Comparison of ENCODE assay signal across 9 cellular contexts in the genomic region with DNA sequence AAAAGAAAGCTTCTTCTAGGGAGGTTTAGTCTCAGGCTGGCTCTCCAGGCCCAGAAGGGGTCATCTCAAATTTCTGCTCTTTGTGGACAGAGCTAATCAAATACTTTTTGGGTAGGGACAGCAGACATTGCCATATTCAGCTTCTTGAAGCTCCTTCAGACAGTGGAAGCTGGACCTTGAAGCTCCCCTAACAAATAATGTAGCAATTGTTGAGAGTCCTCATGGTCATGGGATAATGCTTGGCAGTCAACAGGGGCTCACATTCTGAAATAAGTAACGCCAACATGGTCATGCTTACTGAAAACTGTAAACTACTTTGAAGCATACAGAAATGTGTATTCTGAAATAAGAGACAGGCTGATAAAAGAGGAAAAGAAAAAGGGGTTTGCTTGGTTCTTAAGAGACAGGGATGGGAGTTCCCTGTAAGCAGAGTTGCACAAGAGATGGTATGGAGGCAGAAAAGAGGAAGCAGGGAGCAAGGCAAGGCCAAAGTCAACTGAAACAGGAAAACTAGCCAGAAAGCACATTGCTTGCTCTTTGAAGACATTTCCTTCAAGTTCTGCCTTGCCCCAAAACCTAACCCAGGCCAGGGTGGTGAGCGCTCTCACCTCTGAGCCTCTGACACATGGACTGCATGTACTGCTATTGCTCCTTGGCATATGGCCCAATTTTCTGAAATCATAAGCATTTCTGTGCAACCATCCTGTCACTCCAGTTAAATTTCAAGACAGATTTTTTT. TPM values are rescaled to one million over a fixed set of nuclear protein-coding genes. Genes with fewer than 3 reads are reported as not detected.
A peak's percentile ranks its signal among the peaks of the same experiment; 100 is the strongest.
DNase-seq lines count a peak whose midpoint lies in the region; ATAC-seq and TF ChIP-seq lines count a peak whose summit lies in the region.
"Had no signal": no experiment of that assay in that cellular context is flagged by ENCODE, and none has a peak within 500 bp of the region (broad histone marks: within the 10 kb centered on the region; RNA-seq: fewer than 3 reads in every experiment).

No MANE protein-coding gene starts in this region.

- no peaks in the 10 kb centered on the region for H3K27me3 ChIP-seq in breast epithelium
- no peaks in the 10 kb centered on the region for H3K27me3 ChIP-seq in heart left ventricle
- H3K27me3 ChIP-seq in upper lobe of right lung = no peaks in the 10 kb centered on the region

- no peaks in the 10 kb centered on the region for H3K9me3 Mint-ChIP-seq in MCF 10A (ENCODE audit: unreplicated experiment)
- no peaks in the 10 kb centered on the region for H3K9me3 Mint-ChIP-seq in activated CD4-positive, alpha-beta memory T cell treated with anti-CD3 and anti-CD28 coated beads for 36 hours

- H3K4me3 Mint-ChIP-seq in MCF 10A (ENCODE audit: unreplicated experiment) = no peak overlapping the region
- no peak overlapping the region for H3K4me3 Mint-ChIP-seq in activated CD4-positive, alpha-beta memory T cell treated with anti-CD3 and anti-CD28 coated beads for 36 hours

- intact Hi-C loops in MCF 10A (cut with micrococcal nuclease) (no loop called here), breast epithelium (cut with DNase I; ENCODE audit: low total_unique reads) (no loop called here), heart left ventricle (cut with DNase I) (no loop called here), upper lobe of right lung (cut with DNase I) (no loop called here)
- intact Hi-C loops in activated CD4-positive, alpha-beta memory T cell treated with anti-CD3 and anti-CD28 coated beads for 36 hours (cut with micrococcal nuclease) = no loop called here

- no peak for TF ChIP-seq POLR2A in breast epithelium (IDR thresholded peaks at IDR 0.05)
- no peak for TF ChIP-seq POLR2A in heart left ventricle (IDR thresholded peaks at IDR 0.05)

- WGBS in heart left ventricle, 4 donors = 75 to 87% (median 82%) methylated on average over 2 of the region's 2 CpGs

- no peaks in the 10 kb centered on the region for H3K4me1 ChIP-seq in breast epithelium
- peaks cover 0 to 65% (median 26%) of the 10 kb centered on the region in 12 donors for H3K4me1 ChIP-seq in heart left ventricle
- peaks cover 61% of the 10 kb centered on the region for H3K4me1 ChIP-seq in upper lobe of right lung

- H3K36me3 Mint-ChIP-seq in MCF 10A (ENCODE audit: insufficient read depth, unreplicated experiment) = no peaks in the 10 kb centered on the region
- H3K36me3 Mint-ChIP-seq in activated CD4-positive, alpha-beta memory T cell treated with anti-CD3 and anti-CD28 coated beads for 36 hours = peaks cover 42% of the 10 kb centered on the region

- H3K4me3 ChIP-seq in breast epithelium (no peak overlapping the region), heart left ventricle (no peak overlapping the region), upper lobe of right lung (no peak overlapping the region)

- H3K4me1 Mint-ChIP-seq in MCF 10A (ENCODE audit: insufficient read depth, unreplicated experiment) = peaks cover 17% of the 10 kb centered on the region
- H3K4me1 Mint-ChIP-seq in activated CD4-positive, alpha-beta memory T cell treated with anti-CD3 and anti-CD28 coated beads for 36 hours (ENCODE audit: low read depth) = peaks cover 50% of the 10 kb centered on the region

- H3K27ac ChIP-seq in breast epithelium = peak overlapping the region in 1 of 2 donors; percentile 55
- H3K27ac ChIP-seq in heart left ventricle = peak overlapping the region in 11 of 12 donors; percentile 30 to 93 (median 54)
- H3K27ac ChIP-seq in upper lobe of right lung = peak overlapping the region; percentile 70

- H3K27me3 Mint-ChIP-seq in MCF 10A (ENCODE audit: insufficient read depth, unreplicated experiment) = no peaks in the 10 kb centered on the region
- no peaks in the 10 kb centered on the region for H3K27me3 Mint-ChIP-seq in activated CD4-positive, alpha-beta memory T cell treated with anti-CD3 and anti-CD28 coated beads for 36 hours

- ATAC-seq in heart left ventricle (peak; percentile 48 to 83 (median 73)), upper lobe of right lung (peak; percentile 87)

- POLR2A ChIA-PET in MCF 10A (lab: Yijun Ruan, JAX) = interaction anchor here (1.4 to 9.5 kb wide), 4 partner anchors 12 to 53 kb away, joined by 3 to 87 read pairs (median 8); a partner anchor contains a TSS
- POLR2A ChIA-PET in activated CD4-positive, alpha-beta memory T cell treated with anti-CD3 and anti-CD28 coated beads for 36 hours (lab: Charles Lee) = interaction anchor here (0.6 to 0.8 kb wide), 2 partner anchors 20 to 105 kb away, joined by 3 read pairs; no protein-coding TSS in a partner anchor

- DNase-seq in MCF 10A (ENCODE audit: unreplicated experiment) (peak; percentile 62), breast epithelium (ENCODE audit: low spot score in 2 of 2) (no peak), SIG-M5 treated with dmso at 0.1 percent for 504 hours (lab: John Stamatoyannopoulos, UW; ENCODE audit: unreplicated experiment) (peak; percentile 98), heart left ventricle (peak in 1 of 5 donors; percentile 43), upper lobe of right lung (no peak), NK-92 (lab: John Stamatoyannopoulos, UW; ENCODE audit: unreplicated experiment) (no peak), NCI-H146 treated with DMSO at 0.1 percent for 48 hours (lab: John Stamatoyannopoulos, UW; ENCODE audit: unreplicated experiment) (no peak)
- no peak for DNase-seq in activated CD4-positive, alpha-beta memory T cell treated with anti-CD3 and anti-CD28 coated beads for 36 hours
- DNase-seq: activated CD4-positive, alpha-beta T cell treated with anti-CD3 and anti-CD28 coated beads, Interleukin-2, amount 50 U/mL, for 1 hour had no signal

- no TSS peak for BruUV-seq in MCF 10A (replicated peaks; lab: Mats Ljungman, UMichigan)

- no peak for TF ChIP-seq CTCF in MCF 10A (IDR thresholded peaks at IDR 0.05; ENCODE audit: unreplicated experiment)
- no peak for TF ChIP-seq CTCF in breast epithelium (IDR thresholded peaks at IDR 0.05)
- no peak for TF ChIP-seq CTCF in heart left ventricle (IDR thresholded peaks at IDR 0.05)
- TF ChIP-seq CTCF in upper lobe of right lung (IDR thresholded peaks at IDR 0.05) = no peak

- H3K36me3 ChIP-seq in breast epithelium (no peaks in the 10 kb centered on the region), heart left ventricle (no peaks in the 10 kb centered on the region), upper lobe of right lung (no peaks in the 10 kb centered on the region)

- H3K9me3 ChIP-seq in breast epithelium (no peaks in the 10 kb centered on the region), heart left ventricle (no peaks in the 10 kb centered on the region), upper lobe of right lung (no peaks in the 10 kb centered on the region)

- CTCF ChIA-PET in MCF 10A (lab: Yijun Ruan, JAX) = interaction anchor here (0.9 to 4.2 kb wide), 4 partner anchors 11 to 788 kb away, joined by 3 to 22 read pairs (median 4); no protein-coding TSS in a partner anchor
- CTCF ChIA-PET in activated CD4-positive, alpha-beta memory T cell treated with anti-CD3 and anti-CD28 coated beads for 36 hours (lab: Charles Lee) = interaction anchor here (2.7 kb wide), 1 partner anchor 20 kb away, joined by 10 read pairs; no protein-coding TSS in a partner anchor

- H3K27ac Mint-ChIP-seq in MCF 10A (ENCODE audit: low read depth, unreplicated experiment) = no peak overlapping the region
- H3K27ac Mint-ChIP-seq in activated CD4-positive, alpha-beta memory T cell treated with anti-CD3 and anti-CD28 coated beads for 36 hours = no peak overlapping the region

RNA-seq across cellular contexts. Expression of a gene that starts 53.1 kb away (rescaled TPM):
- 49.7 and 53.1 TPM in 2 replicates for total RNA-seq in MCF 10A (2022)
- 100 to 1,000 TPM in 2 of 3 donors, 10 to 100 TPM in 1; 88.2 to 184 (median 168) TPM for total RNA-seq in breast epithelium
- 10 to 100 TPM; 39.3 to 59.5 (median 46.7) TPM for total RNA-seq in heart left ventricle
- polyA plus RNA-seq in heart left ventricle = 10 to 100 TPM; 17.0 to 20.8 TPM
- 97.0 TPM for total RNA-seq in upper lobe of right lung
- 10 to 100 TPM; 92.1 to 98.6 TPM for total RNA-seq in activated CD4-positive, alpha-beta memory T cell treated with anti-CD3 and anti-CD28 coated beads for 36 hours

Comparison
In these comparisons a context has a peak if more than half of its experiments do, and no peak if none do; other contexts are left out.
1. DNase-seq: peak in MCF 10A (single experiment) and SIG-M5 treated with dmso at 0.1 percent for 504 hours (single experiment); none in breast epithelium (0 of 2), upper lobe of right lung (single experiment), activated CD4-positive, alpha-beta memory T cell treated with anti-CD3 and anti-CD28 coated beads for 36 hours (single experiment), NK-92 (single experiment) and NCI-H146 treated with DMSO at 0.1 percent for 48 hours (single experiment).